ENCODE assay signal across 15 cellular contexts in genomic region chr7:1695800-1696454, GRCh38. TPM values are rescaled to one million over a fixed set of nuclear protein-coding genes. Genes with fewer than 3 reads are reported as not detected.
DNase-seq lines count a peak whose midpoint lies in the region; ATAC-seq and TF ChIP-seq lines count a peak whose summit lies in the region.
"Had no signal": no experiment of that assay in that cellular context is flagged by ENCODE, and none has a peak within 500 bp of the region (broad histone marks: within the 10 kb centered on the region; RNA-seq: fewer than 3 reads in every experiment).

No MANE protein-coding gene starts in this region.

- H2BK15ac ChIP-seq in H9 (ENCODE audit: low read depth, low read length) = no peak overlapping the region

- H2BK20ac ChIP-seq in H9 (ENCODE audit: low read depth, low read length, poor library complexity, severe bottlenecking) = no peak overlapping the region

- H3K56ac ChIP-seq in H9 (ENCODE audit: insufficient read length, low read depth, low read length) = no peak overlapping the region

- no peak overlapping the region for H4K91ac ChIP-seq in H9 (ENCODE audit: insufficient read length, low read depth, low read length)

- H3K79me1 ChIP-seq in H9 (ENCODE audit: insufficient read depth, low read depth, low read length, poor library complexity, severe bottlenecking) = no peaks in the 10 kb centered on the region

- no peaks in the 10 kb centered on the region; a peak in 1 of 7 replicates for H3K36me3 Mint-ChIP-seq in H9 (ENCODE audit: insufficient read depth in 1 of 3, low read depth in 3 of 3)

- H3K14ac ChIP-seq in H9 (ENCODE audit: insufficient read depth, low read length) = no peak overlapping the region

- no peaks in the 10 kb centered on the region; the same call in 1 of the 2 replicates for H3K4me1 ChIP-seq in H9 (ENCODE audit: insufficient read depth, low read length)

- H4K20me1 ChIP-seq in H9 (ENCODE audit: control insufficient read depth, insufficient read depth, insufficient read length) = no peaks in the 10 kb centered on the region

- H3K27ac ChIP-seq in H9 (ENCODE audit: insufficient read length, low read depth, low read length) (no peak overlapping the region), dorsolateral prefrontal cortex (no peak overlapping the region)
- H3K27ac ChIP-seq: BLaER1 treated with 17β-estradiol and CSF1 and Interleukin-3, amounts not matched to agents 10 nM and 100 nM had no signal

- DNase-seq in activated CD8-positive, alpha-beta memory T cell treated with anti-CD3 and anti-CD28 coated beads for 24 hours = peak; percentile 40
- no peak for DNase-seq in activated CD8-positive, alpha-beta memory T cell treated with anti-CD3 and anti-CD28 coated beads, Interleukin-2, amount 50 U/mL, for 4 hours
- DNase-seq in H9 (peak; percentile 25), dorsolateral prefrontal cortex (peak in 7 of 10 donors; percentile 9 to 36 (median 18)), posterior vena cava (ENCODE audit: low spot score) (peak; percentile 50), islet precursor cell (no peak)
- no peak for DNase-seq in stimulated activated naive CD4-positive, alpha-beta T cell treated with Interleukin-2 at 50 U/mL for 16 hours (lab: John Stamatoyannopoulos, UW)
- DNase-seq: ACHN; activated CD4-positive, alpha-beta T cell treated with anti-CD3 and anti-CD28 coated beads for 36 hours; HFFc6; stimulated activated CD8-positive, alpha-beta memory T cell treated with anti-CD3 and anti-CD28 coated beads, Interleukin-4, amount 100 ng/mL, for 48 hours had no signal

- no peak overlapping the region for H3K23ac ChIP-seq in H9 (ENCODE audit: insufficient read length, low read depth, low read length)

- TF ChIP-seq CTCF in H9 (conservative IDR thresholded peaks at IDR 0.05) (no peak), dorsolateral prefrontal cortex (IDR thresholded peaks at IDR 0.05 in 54 of 56, conservative IDR thresholded peaks at IDR 0.05 in 2 of 56; ENCODE audit: low read depth in 1 of 56, partially characterized antibody in 56 of 56) (no peak)

- H3K79me2 ChIP-seq in H9 (ENCODE audit: insufficient read depth, low read length) = no peaks in the 10 kb centered on the region

- intact Hi-C loops in dorsolateral prefrontal cortex (cut with DNase I) = no loop called here
- intact Hi-C loops in posterior vena cava (cut with DNase I) = no loop called here

- no peak overlapping the region for H2BK12ac ChIP-seq in H9 (ENCODE audit: insufficient read length, low read depth, low read length)

- H4K8ac ChIP-seq in H9 (replicated peaks; ENCODE audit: insufficient read length, low read depth, low read length) = no peak overlapping the region

- peaks cover 23% of the 10 kb centered on the region for H3K27me3 Mint-ChIP-seq in H9 (ENCODE audit: low read depth)

- H2BK120ac ChIP-seq in H9 (ENCODE audit: low read depth, low read length, poor library complexity, severe bottlenecking) = no peak overlapping the region

- H3K27ac Mint-ChIP-seq in H9 = peak overlapping the region in 1 of 3 experiments; percentile 10; a peak in 1 of 7 replicates
- H3K27ac Mint-ChIP-seq: activated CD4-positive, alpha-beta T cell treated with anti-CD3 and anti-CD28 coated beads for 36 hours; HFFc6 had no signal

- H3K9ac ChIP-seq in H9 (ENCODE audit: extremely low read depth, insufficient read length, low read length) = no peak overlapping the region
- H3K9ac ChIP-seq: BLaER1 treated with 17β-estradiol and CSF1 and Interleukin-3, amounts not matched to agents 10 nM and 100 nM had no signal

- H3K4me1 Mint-ChIP-seq in H9 = peaks cover 14 to 22% of the 10 kb centered on the region in 2 experiments
- H3K4me1 Mint-ChIP-seq: activated CD4-positive, alpha-beta T cell treated with anti-CD3 and anti-CD28 coated beads for 36 hours had no signal

- H3K18ac ChIP-seq in H9 (ENCODE audit: insufficient read length, low read depth, low read length) = no peak overlapping the region

- no CpG with 5 or more reads among the region's 11 CpGs for WGBS in H9 (ENCODE audit: extremely low coverage, insufficient read length, low lambda C conversion rate)

- no peak for ATAC-seq in GM18505 (IDR thresholded peaks at IDR 0.05; ENCODE audit: unreplicated experiment)
- ATAC-seq: activated CD4-positive, alpha-beta T cell treated with anti-CD3 and anti-CD28 coated beads for 36 hours had no signal

- no peak overlapping the region for H2AK5ac ChIP-seq in H9 (ENCODE audit: insufficient read length, low read length)

- no peak overlapping the region for H2AFZ ChIP-seq in H9 (ENCODE audit: low read length)

- no peak overlapping the region for H3K4me3 ChIP-seq in dorsolateral prefrontal cortex
- H3K4me3 ChIP-seq: BLaER1 treated with 17β-estradiol and CSF1 and Interleukin-3, amounts not matched to agents 10 nM and 100 nM had no signal

- no peak for TF ChIP-seq POLR2A in GM18505 (IDR thresholded peaks at IDR 0.05; ENCODE audit: borderline replicate concordance, extremely low read depth, insufficient read depth, insufficient read length)

- no peaks in the 10 kb centered on the region for H3K9me3 ChIP-seq in H9 (ENCODE audit: control insufficient read depth, low read depth, low read length)

- H4K5ac ChIP-seq in H9 (ENCODE audit: insufficient read length, low read depth, low read length) = no peak overlapping the region

- no peak overlapping the region for H3K4me2 ChIP-seq in H9 (ENCODE audit: insufficient read depth, insufficient read length, low read length)
- H3K4me2 ChIP-seq: BLaER1 treated with 17β-estradiol and CSF1 and Interleukin-3, amounts not matched to agents 10 nM and 100 nM had no signal

- H3K23me2 ChIP-seq in H9 (ENCODE audit: insufficient read length, low read depth, low read length, poor library complexity, severe bottlenecking) = no peaks in the 10 kb centered on the region

- no peak overlapping the region for H3K4ac ChIP-seq in H9 (ENCODE audit: low read depth, low read length)

- H3T11ph ChIP-seq in H9 (ENCODE audit: low read length) = no peak overlapping the region

- H2BK5ac ChIP-seq in H9 (ENCODE audit: insufficient read length, low read length) = no peak overlapping the region

- H3K27me3 ChIP-seq in H9 (ENCODE audit: insufficient read depth, low read length) (0 out of 2 replicates have a peak, but pooled peaks cover 3% of the 10 kb centered on the region), dorsolateral prefrontal cortex (peaks cover 0 to 4% (median 0%) of the 10 kb centered on the region in 45 donors)

- H3K9me3 Mint-ChIP-seq in H9 = 0 out of 5 replicates have a peak, but pooled peaks cover 0 to 3% of the 10 kb centered on the region in 2 experiments
- H3K9me3 Mint-ChIP-seq: HFFc6 had no signal

- no peak overlapping the region for H3K4me3 Mint-ChIP-seq in H9
- H3K4me3 Mint-ChIP-seq: activated CD4-positive, alpha-beta T cell treated with anti-CD3 and anti-CD28 coated beads for 36 hours; HFFc6; neural crest cell had no signal

RNA-seq across cellular contexts. Expression of gene ELFN1, which starts 25.9 kb away (rescaled TPM):
- total RNA-seq in H9 (2021) (3.7 and 4.0 TPM in 2 replicates), dorsolateral prefrontal cortex (1 to 10 TPM; 1.9 to 7.2 (median 3.7) TPM), posterior vena cava (1 to 10 TPM; 1.2 to 1.8 TPM)
- total RNA-seq: M059J had no signal

Comparison
In these comparisons a context has a peak if more than half of its experiments do, and no peak if none do; other contexts are left out.
1. DNase-seq: peak in activated CD8-positive, alpha-beta memory T cell treated with anti-CD3 and anti-CD28 coated beads for 24 hours (single experiment), H9 (single experiment), dorsolateral prefrontal cortex (7 of 10) and posterior vena cava (single experiment); none in activated CD8-positive, alpha-beta memory T cell treated with anti-CD3 and anti-CD28 coated beads, Interleukin-2, amount 50 U/mL, for 4 hours (single experiment), islet precursor cell (single experiment) and stimulated activated naive CD4-positive, alpha-beta T cell treated with Interleukin-2 at 50 U/mL for 16 hours (single experiment).